Comparison of ENCODE assay signal across 8 cellular contexts in genomic region chr19:44903602-44904425, GRCh38. TPM values are rescaled to one million over a fixed set of nuclear protein-coding genes. Genes with fewer than 3 reads are reported as not detected.
DNase-seq lines count a peak whose midpoint lies in the region; FAIRE-seq and TF ChIP-seq lines count a peak whose summit lies in the region.

No MANE protein-coding gene starts in this region.

- peak; percentile 83 to 88 for TF ChIP-seq RAD21 in H1 (IDR thresholded peaks at IDR 0.05 in 1 of 2, conservative IDR thresholded peaks at IDR 0.05 in 1 of 2; ENCODE audit: low read depth in 2 of 2, low read length in 2 of 2)

- H3K4me2 ChIP-seq in H1 (ENCODE audit: insufficient read depth in 1 of 2, low read depth in 2 of 2, low read length in 2 of 2), result no peak overlapping the region

- no peak overlapping the region for H3K4me3 ChIP-seq in H1 (ENCODE audit: extremely low read depth in 1 of 4, insufficient read depth in 2 of 4, low read depth in 3 of 4, low read length in 4 of 4)

- H3K9ac ChIP-seq in H1 (replicated peaks in 1 of 4; ENCODE audit: extremely low read depth in 1 of 4, low read depth in 3 of 4, low read length in 3 of 4), result no peak overlapping the region

- no peak overlapping the region for H3K14ac ChIP-seq in H1 (ENCODE audit: insufficient read length)

- peaks cover 0 to 8% (median 7%) of the 10 kb centered on the region in 4 experiments; a peak in 6 of 7 replicates for H3K4me1 ChIP-seq in H1 (replicated peaks in 1 of 4; ENCODE audit: control insufficient read depth in 3 of 4, insufficient read depth in 4 of 4, low read length in 3 of 4)

- H3K23ac ChIP-seq in H1 (ENCODE audit: insufficient read length), result no peak overlapping the region

- H3K27me3 ChIP-seq in H1 (replicated peaks in 1 of 4; ENCODE audit: control insufficient read depth in 3 of 4, extremely low read depth in 1 of 4, insufficient read depth in 3 of 4, low read length in 3 of 4), result no peaks in the 10 kb centered on the region

- H2BK20ac ChIP-seq in H1 (ENCODE audit: low read length), result no peak overlapping the region

- POLR2A ChIA-PET in H1 (lab: Charles Lee; ENCODE audit: partially characterized antibody), result interaction anchor here (0.6 to 12.3 kb wide), 17 partner anchors 10 to 470 kb away, joined by 3 to 247 read pairs (median 5); partner anchors contain the start of genes APOC1, APOC2, CLPTM1 and TOMM40

- TF ChIP-seq CTCF in H1 (IDR thresholded peaks at IDR 0.05; ENCODE audit: control extremely low read depth in 1 of 3, insufficient read depth in 1 of 3, low read depth in 1 of 3, low read length in 3 of 3) (peak; percentile 94 to 95 (median 94)), mesothelial cell of epicardium (IDR thresholded peaks at IDR 0.05; ENCODE audit: unreplicated experiment) (peak; percentile 98)

- H2AK5ac ChIP-seq in H1 (ENCODE audit: low read depth, low read length), result no peak overlapping the region

- H3K27ac ChIP-seq in H1 (ENCODE audit: low read depth, low read length), result no peak overlapping the region

- 41% methylated on average over 24 of the region's 24 CpGs; no CpG with 5 or more reads in 1 of the 2 experiments for WGBS in H1 (ENCODE audit: extremely low coverage in 1 of 2, insufficient coverage in 1 of 2, insufficient read length in 1 of 2, insufficient replicate concordance in 2 of 2, low coverage in 1 of 2, low lambda C conversion rate in 2 of 2, missing lambda C conversion rate in 1 of 2), 2 experiments

- CTCF ChIA-PET in H1 (lab: Charles Lee; ENCODE audit: partially characterized antibody), result interaction anchor here (0.6 to 15.2 kb wide), 28 partner anchors 9 to 186 kb away, joined by 3 to 201 read pairs (median 4); partner anchors contain the start of gene CLPTM1

- H3K79me2 ChIP-seq in H1 (ENCODE audit: control insufficient read depth in 1 of 2, insufficient read depth in 2 of 2, low read length in 2 of 2), result peaks cover 0 to 11% of the 10 kb centered on the region in 2 experiments; a peak in 1 of 4 replicates

- 0 out of 2 replicates have a peak overlapping the region, but pooled peaks have one; percentile 1 for H2BK5ac ChIP-seq in H1 (ENCODE audit: low read depth, low read length)

- no peak overlapping the region for H2BK15ac ChIP-seq in H1 (ENCODE audit: low read length)

- H4K8ac ChIP-seq in H1 (ENCODE audit: extremely low read depth, insufficient read depth, low read length), result no peak overlapping the region

- TF ChIP-seq POLR2A in GM18951 (IDR thresholded peaks at IDR 0.05; ENCODE audit: extremely low read depth, insufficient read depth, insufficient read length) (peak; percentile 38), H1 (IDR thresholded peaks at IDR 0.05; ENCODE audit: control extremely low read depth in 1 of 2, low read depth in 2 of 2, low read length in 2 of 2) (peak in 1 of 2 experiments; percentile 79; a peak in 2 of 3 replicates)

- no peak overlapping the region for H3K56ac ChIP-seq in H1 (replicated peaks; ENCODE audit: insufficient read length, low read depth, low read length)

- H3K4me1 Mint-ChIP-seq in mesothelial cell of epicardium, result peaks cover 16% of the 10 kb centered on the region

- H4K91ac ChIP-seq in H1 (replicated peaks; ENCODE audit: insufficient read length, low read length), result peak overlapping the region; percentile 12

- peak overlapping the region; percentile 17 for H3K18ac ChIP-seq in H1 (ENCODE audit: extremely low read depth, low read length)

- H4K20me1 ChIP-seq in H1 (replicated peaks in 1 of 2; ENCODE audit: control insufficient read depth in 1 of 2, insufficient read depth in 2 of 2, low read length in 2 of 2), result peaks cover 3 to 36% of the 10 kb centered on the region in 2 experiments

- no peak overlapping the region for H4K5ac ChIP-seq in H1 (ENCODE audit: insufficient read length, low read depth, low read length)

- no peak overlapping the region; the same call in 1 of the 2 replicates for H2BK12ac ChIP-seq in H1 (ENCODE audit: low read depth, low read length)

- TF ChIP-seq EP300 in H1 (IDR thresholded peaks at IDR 0.05; ENCODE audit: borderline replicate concordance in 1 of 2, low read depth in 2 of 2, low read length in 2 of 2), result no peak

- H2BK120ac ChIP-seq in H1 (replicated peaks; ENCODE audit: low read depth, low read length), result no peak overlapping the region

- H3K36me3 Mint-ChIP-seq in mesothelial cell of epicardium, result peaks cover 14% of the 10 kb centered on the region

- no peak for FAIRE-seq in H1 (lab: Jason Lieb, UNC)

- H3K27me3 Mint-ChIP-seq in mesothelial cell of epicardium (ENCODE audit: low read depth), result no peaks in the 10 kb centered on the region

- peaks cover 3% of the 10 kb centered on the region; the same call in 1 of the 2 replicates for H3K23me2 ChIP-seq in H1 (ENCODE audit: low read depth, low read length)

- H3K4me3 Mint-ChIP-seq in mesothelial cell of epicardium, result peak overlapping the region; percentile 20

- peak overlapping the region; percentile 30 for H3K27ac Mint-ChIP-seq in mesothelial cell of epicardium

- H2AFZ ChIP-seq in H1 (ENCODE audit: low read length), result no peak overlapping the region

- no peaks in the 10 kb centered on the region; the same call in 1 of the 2 replicates for H3K79me1 ChIP-seq in H1 (ENCODE audit: low read depth, low read length)

- no peaks in the 10 kb centered on the region for H3K9me3 ChIP-seq in H1 (ENCODE audit: insufficient read depth in 2 of 2, low read depth in 1 of 2, low read length in 1 of 2)

- in situ Hi-C loops in GM18951 (cut with MboI; ENCODE audit: low sequenced_read_pairs, unreplicated experiment), result no loop called here

- H3K9me3 Mint-ChIP-seq in mesothelial cell of epicardium, result no peaks in the 10 kb centered on the region

- no peak overlapping the region for H3K4ac ChIP-seq in H1 (replicated peaks; ENCODE audit: insufficient read length, low read depth, low read length)

- DNase-seq in 8988T (peak; percentile 64), NCI-H82 treated with DMSO at 0.1 percent for 48 hours (lab: John Stamatoyannopoulos, UW; ENCODE audit: unreplicated experiment) (peak; percentile 8), H1 (ENCODE audit: low read depth in 1 of 2, low spot score in 2 of 2) (peak; percentile 58 to 98), mesothelial cell of epicardium (ENCODE audit: low spot score in 2 of 2, unreplicated experiment in 2 of 2) (peak; percentile 67 to 89), NCI-H128 (lab: John Stamatoyannopoulos, UW; ENCODE audit: unreplicated experiment) (no peak)
- DNase-seq in activated CD8-positive, alpha-beta memory T cell treated with anti-CD3 and anti-CD28 coated beads for 4 hours (ENCODE audit: low read depth in 2 of 2), result peak; percentile 24 to 41
- peak; percentile 54 to 63 for DNase-seq in stimulated activated CD8-positive, alpha-beta memory T cell treated with anti-CD3 and anti-CD28 coated beads, Interleukin-7, amount 100 ng/mL, for 1 hour (ENCODE audit: low read depth in 2 of 2)

- peaks cover 19 to 53% (median 40%) of the 10 kb centered on the region in 4 experiments; a peak in 7 of 8 replicates for H3K36me3 ChIP-seq in H1 (ENCODE audit: control insufficient read depth in 2 of 4, insufficient read depth in 4 of 4, low read length in 3 of 4)

RNA-seq across cellular contexts. Expression of gene APOE, which starts 1.8 kb away (rescaled TPM):
- total RNA-seq in H1 (2021; fragmentation: NEBNext Ultra II Directional; extraction: Animal tissue kit (Norgen Biotek cat#: 25700)), result 629 and 679 TPM in 2 replicates
- polyA plus RNA-seq in H1 (2011; rRNA removed), result 1,258 and 1,819 TPM in 2 replicates
- polyA plus RNA-seq in H1 (2011; cell fraction: cytosol; rRNA removed), result 2,004 TPM
- 1,227 TPM for polyA plus RNA-seq in H1 (2011; cell fraction: nucleus; rRNA removed)
- polyA plus RNA-seq in H1 (2012, experiment 1 of 2), result 455 to 954 TPM (median 869 TPM) in 4 replicates
- 444 TPM for polyA plus RNA-seq in H1 (2012, experiment 2 of 2)
- polyA plus RNA-seq in H1 (2013, experiment 1 of 2), result 1,163 TPM
- polyA plus RNA-seq in H1 (2013, experiment 2 of 2), result 1,134 TPM
- 77.1 and 107 TPM in 2 replicates for polyA minus RNA-seq in H1 (2011; rRNA and poly(A)+ RNA removed)
- polyA minus RNA-seq in H1 (2011; cell fraction: cytosol; rRNA and poly(A)+ RNA removed), result 305 TPM
- 218 TPM for polyA minus RNA-seq in H1 (2011; cell fraction: nucleus; rRNA and poly(A)+ RNA removed)
- 285 to 290 TPM (median 289 TPM) in 3 replicates for total RNA-seq in mesothelial cell of epicardium

RNA-seq across cellular contexts. Expression of gene APOC1, which starts 10.6 kb away (rescaled TPM):
- total RNA-seq in H1 (2021; fragmentation: NEBNext Ultra II Directional; extraction: Animal tissue kit (Norgen Biotek cat#: 25700)), result 78.2 and 87.8 TPM in 2 replicates
- 55.8 and 93.6 TPM in 2 replicates for polyA plus RNA-seq in H1 (2011; rRNA removed)
- polyA plus RNA-seq in H1 (2011; cell fraction: cytosol; rRNA removed), result 47.4 TPM
- 54.5 TPM for polyA plus RNA-seq in H1 (2011; cell fraction: nucleus; rRNA removed)
- polyA plus RNA-seq in H1 (2012, experiment 1 of 2), result 80.3 to 111 TPM (median 99.7 TPM) in 4 replicates
- 1,424 TPM for polyA plus RNA-seq in H1 (2012, experiment 2 of 2)
- 476 TPM for polyA plus RNA-seq in H1 (2013, experiment 1 of 2)
- polyA plus RNA-seq in H1 (2013, experiment 2 of 2), result 500 TPM
- 11.5 and 19.7 TPM in 2 replicates for polyA minus RNA-seq in H1 (2011; rRNA and poly(A)+ RNA removed)
- polyA minus RNA-seq in H1 (2011; cell fraction: cytosol; rRNA and poly(A)+ RNA removed), result 50.2 TPM
- polyA minus RNA-seq in H1 (2011; cell fraction: nucleus; rRNA and poly(A)+ RNA removed), result 13.9 TPM
- 18.6 to 20.0 TPM (median 18.6 TPM) in 3 replicates for total RNA-seq in mesothelial cell of epicardium

RNA-seq across cellular contexts. Expression of gene TOMM40, which starts 12.8 kb away (rescaled TPM):
- total RNA-seq in H1 (2021; fragmentation: NEBNext Ultra II Directional; extraction: Animal tissue kit (Norgen Biotek cat#: 25700)), result 178 and 179 TPM in 2 replicates
- 154 and 189 TPM in 2 replicates for polyA plus RNA-seq in H1 (2011; rRNA removed)
- 178 TPM for polyA plus RNA-seq in H1 (2011; cell fraction: cytosol; rRNA removed)
- 162 TPM for polyA plus RNA-seq in H1 (2011; cell fraction: nucleus; rRNA removed)
- 92.8 to 179 TPM (median 177 TPM) in 4 replicates for polyA plus RNA-seq in H1 (2012, experiment 1 of 2)
- 130 TPM for polyA plus RNA-seq in H1 (2012, experiment 2 of 2)
- polyA plus RNA-seq in H1 (2013, experiment 1 of 2), result 124 TPM
- polyA plus RNA-seq in H1 (2013, experiment 2 of 2), result 121 TPM
- polyA minus RNA-seq in H1 (2011; rRNA and poly(A)+ RNA removed), result 74.6 and 94.6 TPM in 2 replicates
- polyA minus RNA-seq in H1 (2011; cell fraction: cytosol; rRNA and poly(A)+ RNA removed), result 65.0 TPM
- 55.1 TPM for polyA minus RNA-seq in H1 (2011; cell fraction: nucleus; rRNA and poly(A)+ RNA removed)
- 47.7 to 49.8 TPM (median 47.8 TPM) in 3 replicates for total RNA-seq in mesothelial cell of epicardium

RNA-seq across cellular contexts. Expression of gene APOC4, which starts 38.2 kb away (rescaled TPM):
- total RNA-seq in H1 (2021; fragmentation: NEBNext Ultra II Directional; extraction: Animal tissue kit (Norgen Biotek cat#: 25700)), result not detected in 2 replicates
- polyA plus RNA-seq in H1 (2011; rRNA removed), result not detected in 2 replicates
- polyA plus RNA-seq in H1 (2011; cell fraction: cytosol; rRNA removed), result not detected
- polyA plus RNA-seq in H1 (2011; cell fraction: nucleus; rRNA removed), result not detected
- polyA plus RNA-seq in H1 (2012, experiment 1 of 2), result not detected in 4 replicates
- polyA plus RNA-seq in H1 (2012, experiment 2 of 2), result not detected
- polyA plus RNA-seq in H1 (2013, experiment 1 of 2), result not detected
- not detected for polyA plus RNA-seq in H1 (2013, experiment 2 of 2)
- polyA minus RNA-seq in H1 (2011; rRNA and poly(A)+ RNA removed), result not detected in 2 replicates
- polyA minus RNA-seq in H1 (2011; cell fraction: cytosol; rRNA and poly(A)+ RNA removed), result not detected
- not detected for polyA minus RNA-seq in H1 (2011; cell fraction: nucleus; rRNA and poly(A)+ RNA removed)
- not detected in 3 replicates for total RNA-seq in mesothelial cell of epicardium

RNA-seq across cellular contexts. Expression of gene APOC2, which starts 42.0 kb away (rescaled TPM):
- total RNA-seq in H1 (2021; fragmentation: NEBNext Ultra II Directional; extraction: Animal tissue kit (Norgen Biotek cat#: 25700)), result not detected in 2 replicates
- not detected in 2 replicates for polyA plus RNA-seq in H1 (2011; rRNA removed)
- polyA plus RNA-seq in H1 (2011; cell fraction: cytosol; rRNA removed), result not detected
- not detected for polyA plus RNA-seq in H1 (2011; cell fraction: nucleus; rRNA removed)
- polyA plus RNA-seq in H1 (2012, experiment 1 of 2), result not detected in 4 replicates
- not detected for polyA plus RNA-seq in H1 (2012, experiment 2 of 2)
- polyA plus RNA-seq in H1 (2013, experiment 1 of 2), result not detected
- not detected for polyA plus RNA-seq in H1 (2013, experiment 2 of 2)
- polyA minus RNA-seq in H1 (2011; rRNA and poly(A)+ RNA removed), result not detected in 2 replicates
- not detected for polyA minus RNA-seq in H1 (2011; cell fraction: cytosol; rRNA and poly(A)+ RNA removed)
- polyA minus RNA-seq in H1 (2011; cell fraction: nucleus; rRNA and poly(A)+ RNA removed), result not detected
- total RNA-seq in mesothelial cell of epicardium, result not detected in 3 replicates
